In the genomic region with DNA sequence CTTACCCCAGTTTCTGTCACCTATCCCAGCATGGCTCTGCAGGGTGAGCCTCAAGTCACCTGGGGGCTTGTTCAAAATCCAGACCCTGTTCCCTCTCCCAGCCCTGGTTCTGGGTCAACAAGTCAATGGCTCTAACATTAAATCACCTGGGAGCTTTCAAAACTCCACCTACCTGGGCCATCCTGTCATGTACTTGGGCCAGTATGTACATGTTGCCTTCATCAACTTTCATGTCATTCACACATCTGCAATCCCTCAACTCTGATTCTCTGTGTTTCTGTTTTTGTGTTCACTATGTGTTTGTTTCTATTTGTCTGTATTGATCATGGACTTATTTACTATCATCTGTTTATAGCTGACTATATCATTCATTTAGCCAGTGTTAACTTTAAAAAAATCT, we compare ENCODE assay signal across 27 cellular contexts. TPM values are rescaled to one million over a fixed set of nuclear protein-coding genes. Genes with fewer than 3 reads are reported as not detected.
A peak's percentile ranks its signal among the peaks of the same experiment; 100 is the strongest.
DNase-seq lines count a peak whose midpoint lies in the region; ATAC-seq and TF ChIP-seq lines count a peak whose summit lies in the region.
"Had no signal": no experiment of that assay in that cellular context is flagged by ENCODE, and none has a peak within 500 bp of the region (broad histone marks: within the 10 kb centered on the region; RNA-seq: fewer than 3 reads in every experiment).

No MANE protein-coding gene starts in this region.

- peaks cover 22% of the 10 kb centered on the region for H4K20me1 ChIP-seq in neural progenitor cell (ENCODE audit: low read depth)

- peak overlapping the region; percentile 7 for H3K27ac Mint-ChIP-seq in activated naive CD4-positive, alpha-beta T cell treated with anti-CD3 and anti-CD28 coated beads, Interleukin-2, amount 50 U/mL, for 24 hours
- peak overlapping the region in 1 of 2 donors; percentile 5 for H3K27ac Mint-ChIP-seq in activated naive CD4-positive, alpha-beta T cell treated with anti-CD3 and anti-CD28 coated beads, Interleukin-2, amount 50 U/mL, for 72 hours
- no peak overlapping the region for H3K27ac Mint-ChIP-seq in neural progenitor cell
- H3K27ac Mint-ChIP-seq: activated naive CD8-positive, alpha-beta T cell treated with anti-CD3 and anti-CD28 coated beads, Interleukin-2, amount 10 ng/mL, durations not matched to agents 7 days and 5 days; stimulated activated effector memory CD8-positive, alpha-beta T cell treated with anti-CD3 and anti-CD28 coated beads, Interleukin-12 subunit alpha, Interleukin-12 subunit beta, amount 100 ng/mL, for 72 hours had no signal

- no peaks in the 10 kb centered on the region for H3K9me3 ChIP-seq in neural progenitor cell (ENCODE audit: low read depth)
- H3K9me3 ChIP-seq: lower lobe of right lung, mucosa of descending colon, neutrophil, prostate gland, upper lobe of right lung had no signal

- H3K27me3 ChIP-seq in neural progenitor cell, result no peaks in the 10 kb centered on the region
- H3K27me3 ChIP-seq: neutrophil, upper lobe of right lung had no signal

- DNase-seq in activated naive CD4-positive, alpha-beta T cell treated with anti-CD3 and anti-CD28 coated beads, Interleukin-2, amount 50 U/mL, for 72 hours (ENCODE audit: low spot score in 2 of 2), result no peak
- no peak for DNase-seq in RWPE1 (ENCODE audit: low spot score)
- peak; percentile 73 for DNase-seq in epithelial cell of esophagus (ENCODE audit: low read depth)
- DNase-seq in neural progenitor cell (ENCODE audit: low spot score), result no peak
- DNase-seq in hepatic stellate cell (ENCODE audit: low spot score), result no peak
- no peak for DNase-seq in NCI-H82 (lab: John Stamatoyannopoulos, UW)
- DNase-seq: ACHN; activated CD4-positive, alpha-beta T cell treated with anti-CD3 and anti-CD28 coated beads for 4 hours; activated naive CD8-positive, alpha-beta T cell treated with anti-CD3 and anti-CD28 coated beads, Interleukin-2, amount 10 ng/mL, durations not matched to agents 7 days and 5 days; dermis blood vessel endothelial cell; DND-41; lower lobe of right lung; mucosa of descending colon; NCI-H1092 treated with DMSO at 0.1 percent for 48 hours; NCI-H2029 treated with DMSO at 0.1 percent for 48 hours; NCI-H226; NCI-H69; stimulated activated CD4-positive, alpha-beta T cell treated with anti-CD3 and anti-CD28 coated beads, Interleukin-4, amount 100 ng/mL, for 24 hours; SW 1271; upper lobe of right lung had no signal

- peak overlapping the region; percentile 79 for H3K27ac ChIP-seq in RWPE1
- H3K27ac ChIP-seq in neural progenitor cell, result no peak overlapping the region
- H3K27ac ChIP-seq: lower lobe of right lung, neutrophil, prostate gland, upper lobe of right lung had no signal

- H3K4me2 ChIP-seq in neural progenitor cell, result no peak overlapping the region

- POLR2A ChIA-PET in RWPE1 (lab: Yijun Ruan, JAX; ENCODE audit: low non-redundant PET), result interaction anchor here (0.7 kb wide), 1 partner anchor 44 kb away, joined by 6 read pairs; no protein-coding TSS in a partner anchor

- peaks cover 25% of the 10 kb centered on the region for H3K79me2 ChIP-seq in neural progenitor cell (ENCODE audit: low read depth)

- ATAC-seq in activated naive CD4-positive, alpha-beta T cell treated with anti-CD3 and anti-CD28 coated beads, Interleukin-2, amount 50 U/mL, for 72 hours, result no peak
- no peak for ATAC-seq in HG02840 (IDR thresholded peaks at IDR 0.05; ENCODE audit: low FRiP score, unreplicated experiment)
- ATAC-seq: lower lobe of right lung; mucosa of descending colon; Panc1; sciatic nerve; stimulated activated effector memory CD8-positive, alpha-beta T cell treated with anti-CD3 and anti-CD28 coated beads, Interleukin-12 subunit alpha, Interleukin-12 subunit beta, amount 100 ng/mL, for 72 hours; upper lobe of right lung had no signal

- H3K4me1 Mint-ChIP-seq in activated naive CD4-positive, alpha-beta T cell treated with anti-CD3 and anti-CD28 coated beads, Interleukin-2, amount 50 U/mL, for 24 hours, result peaks cover 32% of the 10 kb centered on the region
- H3K4me1 Mint-ChIP-seq in neural progenitor cell, result peaks cover 32% of the 10 kb centered on the region

- no peak overlapping the region for H3K9ac ChIP-seq in neural progenitor cell

- H3F3A ChIP-seq in neural progenitor cell (ENCODE audit: low read depth), result peaks cover 8% of the 10 kb centered on the region

- H3K4me1 ChIP-seq in neural progenitor cell, result peaks cover 15% of the 10 kb centered on the region

- no peaks in the 10 kb centered on the region for H3K36me3 ChIP-seq in neural progenitor cell
- H3K36me3 ChIP-seq: lower lobe of right lung, neutrophil, prostate gland, upper lobe of right lung had no signal

- H3K4me3 Mint-ChIP-seq in activated naive CD4-positive, alpha-beta T cell treated with anti-CD3 and anti-CD28 coated beads, Interleukin-2, amount 50 U/mL, for 24 hours, result peak overlapping the region; percentile 1
- peak overlapping the region; percentile 59 for H3K4me3 Mint-ChIP-seq in neural progenitor cell
- H3K4me3 Mint-ChIP-seq: activated naive CD8-positive, alpha-beta T cell treated with anti-CD3 and anti-CD28 coated beads, Interleukin-2, amount 10 ng/mL, durations not matched to agents 7 days and 5 days; stimulated activated effector memory CD8-positive, alpha-beta T cell treated with anti-CD3 and anti-CD28 coated beads, Interleukin-12 subunit alpha, Interleukin-12 subunit beta, amount 100 ng/mL, for 72 hours had no signal

- H3K4me3 ChIP-seq in epithelial cell of esophagus (ENCODE audit: low read length), result no peak overlapping the region
- no peak overlapping the region for H3K4me3 ChIP-seq in neural progenitor cell
- H3K4me3 ChIP-seq: lower lobe of right lung, mucosa of descending colon, prostate gland, upper lobe of right lung had no signal

- no peak overlapping the region for H2AFZ ChIP-seq in neural progenitor cell (replicated peaks)

- CTCF ChIA-PET in RWPE1 (lab: Yijun Ruan, JAX), result interaction anchor here (0.7 kb wide), 2 partner anchors 101 to 268 kb away, joined by 3 to 4 read pairs; no protein-coding TSS in a partner anchor

- no peaks in the 10 kb centered on the region for H3K9me3 Mint-ChIP-seq in activated naive CD4-positive, alpha-beta T cell treated with anti-CD3 and anti-CD28 coated beads, Interleukin-2, amount 50 U/mL, for 24 hours
- H3K9me3 Mint-ChIP-seq in activated naive CD4-positive, alpha-beta T cell treated with anti-CD3 and anti-CD28 coated beads, Interleukin-2, amount 50 U/mL, for 72 hours, result no peaks in the 10 kb centered on the region
- H3K9me3 Mint-ChIP-seq in neural progenitor cell, result no peaks in the 10 kb centered on the region
- H3K9me3 Mint-ChIP-seq: activated naive CD8-positive, alpha-beta T cell treated with anti-CD3 and anti-CD28 coated beads, Interleukin-2, amount 10 ng/mL, durations not matched to agents 7 days and 5 days; stimulated activated effector memory CD8-positive, alpha-beta T cell treated with anti-CD3 and anti-CD28 coated beads, Interleukin-12 subunit alpha, Interleukin-12 subunit beta, amount 100 ng/mL, for 72 hours had no signal

- no peak for TF ChIP-seq CTCF in RWPE1 (conservative IDR thresholded peaks at IDR 0.05; ENCODE audit: low read depth)
- no peak for TF ChIP-seq CTCF in epithelial cell of esophagus (IDR thresholded peaks at IDR 0.05; ENCODE audit: insufficient read depth, low read depth, low read length, missing control alignments)
- no peak for TF ChIP-seq CTCF in neural progenitor cell (IDR thresholded peaks at IDR 0.05)

- H3K36me3 Mint-ChIP-seq in activated naive CD4-positive, alpha-beta T cell treated with anti-CD3 and anti-CD28 coated beads, Interleukin-2, amount 50 U/mL, for 24 hours, result no peaks in the 10 kb centered on the region
- peaks cover 0 to 5% of the 10 kb centered on the region in 2 donors for H3K36me3 Mint-ChIP-seq in activated naive CD4-positive, alpha-beta T cell treated with anti-CD3 and anti-CD28 coated beads, Interleukin-2, amount 50 U/mL, for 72 hours
- H3K36me3 Mint-ChIP-seq in neural progenitor cell, result peaks cover 3% of the 10 kb centered on the region
- H3K36me3 Mint-ChIP-seq: activated naive CD8-positive, alpha-beta T cell treated with anti-CD3 and anti-CD28 coated beads, Interleukin-2, amount 10 ng/mL, durations not matched to agents 7 days and 5 days had no signal

- no peaks in the 10 kb centered on the region for H3K27me3 Mint-ChIP-seq in activated naive CD4-positive, alpha-beta T cell treated with anti-CD3 and anti-CD28 coated beads, Interleukin-2, amount 50 U/mL, for 24 hours
- peaks cover 7% of the 10 kb centered on the region for H3K27me3 Mint-ChIP-seq in neural progenitor cell (ENCODE audit: insufficient read depth, low read depth)
- H3K27me3 Mint-ChIP-seq: activated naive CD8-positive, alpha-beta T cell treated with anti-CD3 and anti-CD28 coated beads, Interleukin-2, amount 10 ng/mL, durations not matched to agents 7 days and 5 days had no signal

RNA-seq across cellular contexts. Expression of gene SH3GLB2, which starts 2.1 kb away (rescaled TPM):
- total RNA-seq in activated naive CD4-positive, alpha-beta T cell treated with anti-CD3 and anti-CD28 coated beads, Interleukin-2, amount 50 U/mL, for 72 hours, result 10 to 100 TPM; 44.1 to 59.9 TPM
- total RNA-seq in neural progenitor cell (ENCODE audit: low replicate concordance), result 45.7 and 98.8 TPM in 2 replicates

RNA-seq across cellular contexts. Expression of gene MIGA2, which starts 6.2 kb away (rescaled TPM):
- total RNA-seq in activated naive CD4-positive, alpha-beta T cell treated with anti-CD3 and anti-CD28 coated beads, Interleukin-2, amount 50 U/mL, for 72 hours, result 10 to 100 TPM; 30.4 to 79.3 TPM
- 10.8 and 39.1 TPM in 2 replicates for total RNA-seq in neural progenitor cell (ENCODE audit: low replicate concordance)

RNA-seq across cellular contexts. Expression of gene DOLPP1, which starts 50.7 kb away (rescaled TPM):
- 10 to 100 TPM; 11.6 to 36.1 TPM for total RNA-seq in activated naive CD4-positive, alpha-beta T cell treated with anti-CD3 and anti-CD28 coated beads, Interleukin-2, amount 50 U/mL, for 72 hours
- 25.1 and 39.0 TPM in 2 replicates for total RNA-seq in neural progenitor cell (ENCODE audit: low replicate concordance)
